Comparison of ENCODE assay signal across 9 cellular contexts in the genomic region with DNA sequence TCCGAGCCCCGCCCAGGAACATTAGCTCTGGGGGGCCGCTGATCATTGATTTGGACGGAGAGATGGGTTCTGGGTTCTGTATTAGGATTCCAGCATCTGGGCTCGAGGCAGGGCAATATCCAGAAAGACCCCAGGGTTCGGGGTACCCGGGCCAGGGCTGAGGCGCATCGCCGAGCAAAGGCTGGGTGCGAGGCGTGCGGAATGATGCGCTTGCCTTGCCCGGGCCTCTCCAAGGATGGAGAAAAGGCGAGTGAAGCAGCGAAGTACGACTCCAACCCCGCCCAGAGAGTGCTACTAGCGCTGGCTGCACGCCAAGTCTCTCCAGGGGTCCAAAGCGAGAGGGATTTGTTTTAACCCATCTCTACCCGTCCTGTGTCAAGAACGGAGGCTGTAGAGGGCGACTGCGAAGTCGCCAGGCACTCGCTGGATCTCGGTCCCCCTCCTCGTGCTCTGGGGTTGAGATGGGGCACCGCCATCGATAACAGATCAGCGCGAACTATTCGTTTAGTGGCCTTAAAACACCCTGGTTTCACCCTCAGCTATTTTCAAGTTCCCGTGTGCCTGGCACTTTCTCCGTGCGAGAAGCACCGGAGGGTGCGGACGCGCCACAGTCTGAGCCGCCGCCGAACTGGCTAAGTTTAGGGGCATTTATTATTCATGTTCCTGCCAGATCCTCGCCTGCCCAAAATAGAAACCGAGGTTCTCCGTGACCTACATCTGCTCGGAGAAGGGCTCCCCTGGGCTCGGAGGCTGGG. TPM values are rescaled to one million over a fixed set of nuclear protein-coding genes. Genes with fewer than 3 reads are reported as not detected.
DNase-seq lines count a peak whose midpoint lies in the region; ATAC-seq and TF ChIP-seq lines count a peak whose summit lies in the region.
"Had no signal": no experiment of that assay in that cellular context is flagged by ENCODE, and none has a peak within 500 bp of the region (broad histone marks: within the 10 kb centered on the region; RNA-seq: fewer than 3 reads in every experiment).

No MANE protein-coding gene starts in this region.

- H3K4me1 ChIP-seq in osteoblast (ENCODE audit: insufficient read depth, low read length) = no peaks in the 10 kb centered on the region

- H3K27ac ChIP-seq in osteoblast (ENCODE audit: low read depth, low read length) = no peak overlapping the region

- no peaks in the 10 kb centered on the region for H3K79me2 ChIP-seq in osteoblast (ENCODE audit: insufficient read depth, low read length)

- ATAC-seq in central memory CD8-positive, alpha-beta T cell (replicated peaks; ENCODE audit: extremely low read depth, poor library complexity, severe bottlenecking) = no peak
- no peak for ATAC-seq in HG03565 (IDR thresholded peaks at IDR 0.05; ENCODE audit: unreplicated experiment)
- no peak for ATAC-seq in HG02623 (IDR thresholded peaks at IDR 0.05; ENCODE audit: unreplicated experiment)

- peaks cover 88% of the 10 kb centered on the region for H3K27me3 ChIP-seq in osteoblast (ENCODE audit: insufficient read depth, low read length)

- H3K27me3 Mint-ChIP-seq in central memory CD8-positive, alpha-beta T cell = peaks cover 88% of the 10 kb centered on the region

- no peak for TF ChIP-seq CTCF in osteoblast (IDR thresholded peaks at IDR 0.05; ENCODE audit: extremely low read depth, low read depth, low read length)

- peaks cover 8% of the 10 kb centered on the region for H3K36me3 Mint-ChIP-seq in central memory CD8-positive, alpha-beta T cell (ENCODE audit: insufficient read depth)

- H4K20me1 ChIP-seq in osteoblast (ENCODE audit: insufficient read depth, low read length) = no peaks in the 10 kb centered on the region

- H2AFZ ChIP-seq in osteoblast (ENCODE audit: low read length) = no peak overlapping the region

- H3K4me3 ChIP-seq in osteoblast (ENCODE audit: insufficient read depth, low read length) = no peak overlapping the region

- peak overlapping the region; percentile 25 for H3K4me3 Mint-ChIP-seq in central memory CD8-positive, alpha-beta T cell

- peaks cover 5% of the 10 kb centered on the region for H3K4me1 Mint-ChIP-seq in central memory CD8-positive, alpha-beta T cell

- H3K9me3 Mint-ChIP-seq in central memory CD8-positive, alpha-beta T cell = no peaks in the 10 kb centered on the region

- peak; percentile 37 for DNase-seq in Daoy (ENCODE audit: low read depth)
- DNase-seq in NCI-H2029 treated with DMSO at 0.1 percent for 48 hours (lab: John Stamatoyannopoulos, UW) = peak; percentile 49
- DNase-seq in central memory CD8-positive, alpha-beta T cell (ENCODE audit: low spot score in 2 of 2) = no peak
- peak; percentile 85 for DNase-seq in osteoblast (ENCODE audit: insufficient read length, low spot score, missing footprints)
- DNase-seq in effector CD4-positive, alpha-beta T cell = no peak
- DNase-seq in germinal center (ENCODE audit: low spot score) = no peak
- DNase-seq: NK-92 treated with Interleukin-12 subunit alpha and Interleukin-12 subunit beta, amount 100 ng/mL, for 24 hours had no signal

- no peaks in the 10 kb centered on the region for H3K9me3 ChIP-seq in osteoblast (ENCODE audit: low read depth, low read length)

- no peak overlapping the region for H3K4me2 ChIP-seq in osteoblast (ENCODE audit: insufficient read depth, low read length)

- H3K36me3 ChIP-seq in osteoblast (ENCODE audit: insufficient read depth, low read length) = no peaks in the 10 kb centered on the region

- no peak overlapping the region for H3K27ac Mint-ChIP-seq in central memory CD8-positive, alpha-beta T cell (ENCODE audit: low read depth)

RNA-seq across cellular contexts. Expression of a gene that starts 1.9 kb away (rescaled TPM):
- 2.7 and 9.9 TPM in 2 replicates for total RNA-seq in Daoy (2014; rRNA removed; shearing (Covaris generic))
- not detected in 2 replicates for total RNA-seq in osteoblast

Comparison
In these comparisons a context has a peak if more than half of its experiments do, and no peak if none do; other contexts are left out.
1. DNase-seq: peak in Daoy (single experiment), NCI-H2029 treated with DMSO at 0.1 percent for 48 hours (single experiment) and osteoblast (single experiment); none in central memory CD8-positive, alpha-beta T cell (0 of 2), effector CD4-positive, alpha-beta T cell (single experiment) and germinal center (single experiment).